Comparison of ENCODE assay signal across 39 cellular contexts in genomic region chr15:79472446-79472845, GRCh38.
"Had no signal": no experiment of that assay in that cellular context is flagged by ENCODE, and none has a peak within 500 bp of the region (broad histone marks: within the 10 kb centered on the region; RNA-seq: fewer than 3 reads in every experiment).

No MANE protein-coding gene starts in this region.

- H3K9me3 Mint-ChIP-seq: activated naive CD4-positive, alpha-beta T cell treated with anti-CD3 and anti-CD28 coated beads for 36 hours; activated naive CD4-positive, alpha-beta T cell treated with anti-CD3 and anti-CD28 coated beads, Interleukin-2, amount 10 ng/mL, durations not matched to agents 7 days and 5 days; activated naive CD4-positive, alpha-beta T cell treated with anti-CD3 and anti-CD28 coated beads, Interleukin-2, amount 50 U/mL, for 24 hours; activated naive CD4-positive, alpha-beta T cell treated with anti-CD3 and anti-CD28 coated beads, Interleukin-2, amount 50 U/mL, for 72 hours; activated naive CD8-positive, alpha-beta T cell treated with anti-CD3 and anti-CD28 coated beads for 36 hours; activated naive CD8-positive, alpha-beta T cell treated with anti-CD3 and anti-CD28 coated beads, Interleukin-2, amount 10 ng/mL, durations not matched to agents 7 days and 5 days; activated naive CD8-positive, alpha-beta T cell treated with anti-CD3 and anti-CD28 coated beads, Interleukin-2, amount 50 U/mL, for 24 hours; activated T-cell treated with anti-CD3 and anti-CD28 coated beads, Interleukin-2, amount 50 U/mL, for 24 hours; activated T-cell treated with anti-CD3 and anti-CD28 coated beads, Interleukin-2, amount 50 U/mL, for 4 hours; activated T-cell treated with anti-CD3 and anti-CD28 coated beads, Interleukin-2, amount 50 U/mL, for 72 hours; activated T-helper 1 cell treated with anti-CD3 and anti-CD28 coated beads, Interleukin-12 subunit alpha, Interleukin-12 subunit beta, Interleukin-2, Interleukin-4 antibody, amounts not matched to agents 30 ng/mL and 10 ng/mL and 1 ng/mL, durations not matched to agents 14 hours and 24 hours and 36 hours; activated T-helper 17 cell treated with anti-CD3 and anti-CD28 coated beads, Interleukin-2, amount 50 U/mL, for 72 hours; activated T-helper 2 cell treated with anti-CD3 and anti-CD28 coated beads, Interferon-gamma antibody, Interleukin-2, Interleukin-4, amounts not matched to agents 10 μg/mL and 5 μg/mL and 100 μg/mL, durations not matched to agents 14 hours and 24 hours and 36 hours; brain; central memory CD8-positive, alpha-beta T cell had no signal

- H3K9me3 ChIP-seq: adrenal gland, ascending aorta, breast epithelium had no signal

- H3K4me1 ChIP-seq: ascending aorta, body of pancreas, breast epithelium had no signal

- ATAC-seq: activated naive CD4-positive, alpha-beta T cell treated with anti-CD3 and anti-CD28 coated beads, Interleukin-2, amount 50 U/mL, for 72 hours; activated naive CD8-positive, alpha-beta T cell treated with anti-CD3 and anti-CD28 coated beads, Interleukin-2, amount 50 U/mL, for 24 hours; activated T-cell treated with anti-CD3 and anti-CD28 coated beads, Interleukin-2, amount 50 U/mL, for 4 hours; activated T-cell treated with anti-CD3 and anti-CD28 coated beads, Interleukin-2, amount 50 U/mL, for 72 hours; activated T-helper 17 cell treated with anti-CD3 and anti-CD28 coated beads, Interleukin-2, amount 50 U/mL, for 72 hours; body of pancreas had no signal

- H3K4me1 Mint-ChIP-seq: activated T-helper 17 cell treated with anti-CD3 and anti-CD28 coated beads, Interleukin-2, amount 50 U/mL, for 72 hours; brain; central memory CD8-positive, alpha-beta T cell had no signal

- H3K27ac ChIP-seq: adrenal gland, ascending aorta, body of pancreas, brain microvascular endothelial cell, breast epithelium, cardiac muscle cell had no signal

- DNase-seq: activated effector memory CD4-positive, alpha-beta T cell treated with anti-CD3 and anti-CD28 coated beads, Interleukin-2, amount 50 U/mL, for 16 hours; activated effector memory CD4-positive, alpha-beta T cell treated with Interleukin-2 at 50 U/mL for 16 hours; activated gamma-delta T cell; activated gamma-delta T cell treated with Interleukin-2 at 50 U/mL for 16 hours; activated naive CD4-positive, alpha-beta T cell; activated naive CD4-positive, alpha-beta T cell treated with anti-CD3 and anti-CD28 coated beads for 36 hours; activated naive CD4-positive, alpha-beta T cell treated with anti-CD3 and anti-CD28 coated beads, Interleukin-2, amount 10 ng/mL, durations not matched to agents 7 days and 5 days; activated naive CD4-positive, alpha-beta T cell treated with anti-CD3 and anti-CD28 coated beads, Interleukin-2, amount 50 U/mL, for 16 hours; activated naive CD4-positive, alpha-beta T cell treated with Interleukin-2 at 50 U/mL for 16 hours; activated naive CD8-positive, alpha-beta T cell treated with anti-CD3 and anti-CD28 coated beads for 36 hours; activated naive CD8-positive, alpha-beta T cell treated with anti-CD3 and anti-CD28 coated beads, Interleukin-2, amount 10 ng/mL, durations not matched to agents 7 days and 5 days; activated naive CD8-positive, alpha-beta T cell treated with anti-CD3 and anti-CD28 coated beads, Interleukin-2, amount 50 U/mL, for 24 hours; activated T-cell treated with anti-CD3 and anti-CD28 coated beads, Interleukin-2, amount 50 U/mL, for 1 hour; activated T-cell treated with anti-CD3 and anti-CD28 coated beads, Interleukin-2, amount 50 U/mL, for 24 hours; activated T-cell treated with anti-CD3 and anti-CD28 coated beads, Interleukin-2, amount 50 U/mL, for 4 hours; activated T-cell treated with anti-CD3 and anti-CD28 coated beads, Interleukin-2, amount 50 U/mL, for 48 hours; activated T-cell treated with anti-CD3 and anti-CD28 coated beads, Interleukin-2, amount 50 U/mL, for 72 hours; adrenal gland; amniotic stem cell; amygdala; anterior cingulate cortex; aorta; body of pancreas; brain microvascular endothelial cell; caudate nucleus; central memory CD4-positive, alpha-beta T cell; cerebellar nuclear complex had no signal

- H3K36me3 Mint-ChIP-seq: activated naive CD4-positive, alpha-beta T cell treated with anti-CD3 and anti-CD28 coated beads, Interleukin-2, amount 10 ng/mL, durations not matched to agents 7 days and 5 days; activated naive CD4-positive, alpha-beta T cell treated with anti-CD3 and anti-CD28 coated beads, Interleukin-2, amount 50 U/mL, for 24 hours; activated naive CD4-positive, alpha-beta T cell treated with anti-CD3 and anti-CD28 coated beads, Interleukin-2, amount 50 U/mL, for 72 hours; activated naive CD8-positive, alpha-beta T cell treated with anti-CD3 and anti-CD28 coated beads, Interleukin-2, amount 10 ng/mL, durations not matched to agents 7 days and 5 days; brain had no signal

- H3K36me3 ChIP-seq: adrenal gland, ascending aorta, brain microvascular endothelial cell, breast epithelium, cardiac muscle cell had no signal

- H3K27me3 ChIP-seq: adrenal gland, ascending aorta, body of pancreas, brain microvascular endothelial cell, breast epithelium, cardiac muscle cell had no signal

- H3K27me3 Mint-ChIP-seq: activated naive CD4-positive, alpha-beta T cell treated with anti-CD3 and anti-CD28 coated beads, Interleukin-2, amount 10 ng/mL, durations not matched to agents 7 days and 5 days; activated naive CD4-positive, alpha-beta T cell treated with anti-CD3 and anti-CD28 coated beads, Interleukin-2, amount 50 U/mL, for 24 hours; activated naive CD8-positive, alpha-beta T cell; activated naive CD8-positive, alpha-beta T cell treated with anti-CD3 and anti-CD28 coated beads for 36 hours; activated naive CD8-positive, alpha-beta T cell treated with anti-CD3 and anti-CD28 coated beads, Interleukin-2, amount 10 ng/mL, durations not matched to agents 7 days and 5 days; activated T-cell treated with anti-CD3 and anti-CD28 coated beads, Interleukin-2, amount 50 U/mL, for 24 hours; activated T-helper 17 cell treated with anti-CD3 and anti-CD28 coated beads, Interleukin-2, amount 50 U/mL, for 72 hours; central memory CD8-positive, alpha-beta T cell had no signal

- FAIRE-seq: bronchial epithelial cell had no signal

- H3K4me3 Mint-ChIP-seq: activated naive CD4-positive, alpha-beta T cell treated with anti-CD3 and anti-CD28 coated beads for 36 hours; activated naive CD4-positive, alpha-beta T cell treated with anti-CD3 and anti-CD28 coated beads, Interleukin-2, amount 10 ng/mL, durations not matched to agents 7 days and 5 days; activated naive CD4-positive, alpha-beta T cell treated with anti-CD3 and anti-CD28 coated beads, Interleukin-2, amount 50 U/mL, for 24 hours; activated naive CD8-positive, alpha-beta T cell; activated naive CD8-positive, alpha-beta T cell treated with anti-CD3 and anti-CD28 coated beads for 36 hours; activated naive CD8-positive, alpha-beta T cell treated with anti-CD3 and anti-CD28 coated beads, Interleukin-2, amount 10 ng/mL, durations not matched to agents 7 days and 5 days; activated naive CD8-positive, alpha-beta T cell treated with anti-CD3 and anti-CD28 coated beads, Interleukin-2, amount 50 U/mL, for 24 hours; activated T-cell treated with anti-CD3 and anti-CD28 coated beads, Interleukin-2, amount 50 U/mL, for 24 hours; activated T-cell treated with anti-CD3 and anti-CD28 coated beads, Interleukin-2, amount 50 U/mL, for 4 hours; activated T-cell treated with anti-CD3 and anti-CD28 coated beads, Interleukin-2, amount 50 U/mL, for 72 hours; activated T-helper 1 cell treated with anti-CD3 and anti-CD28 coated beads, Interleukin-12 subunit alpha, Interleukin-12 subunit beta, Interleukin-2, Interleukin-4 antibody, amounts not matched to agents 30 ng/mL and 10 ng/mL and 1 ng/mL, durations not matched to agents 14 hours and 24 hours and 36 hours; activated T-helper 17 cell treated with anti-CD3 and anti-CD28 coated beads, Interleukin-2, amount 50 U/mL, for 72 hours; brain; central memory CD8-positive, alpha-beta T cell had no signal

- H3K4me3 ChIP-seq: adrenal gland, ascending aorta, body of pancreas, breast epithelium, cardiac muscle cell had no signal

- H3K27ac Mint-ChIP-seq: activated naive CD4-positive, alpha-beta T cell treated with anti-CD3 and anti-CD28 coated beads for 36 hours; activated naive CD4-positive, alpha-beta T cell treated with anti-CD3 and anti-CD28 coated beads, Interleukin-2, amount 10 ng/mL, durations not matched to agents 7 days and 5 days; activated naive CD4-positive, alpha-beta T cell treated with anti-CD3 and anti-CD28 coated beads, Interleukin-2, amount 50 U/mL, for 24 hours; activated naive CD4-positive, alpha-beta T cell treated with anti-CD3 and anti-CD28 coated beads, Interleukin-2, amount 50 U/mL, for 72 hours; activated naive CD8-positive, alpha-beta T cell; activated naive CD8-positive, alpha-beta T cell treated with anti-CD3 and anti-CD28 coated beads for 36 hours; activated naive CD8-positive, alpha-beta T cell treated with anti-CD3 and anti-CD28 coated beads, Interleukin-2, amount 10 ng/mL, durations not matched to agents 7 days and 5 days; activated naive CD8-positive, alpha-beta T cell treated with anti-CD3 and anti-CD28 coated beads, Interleukin-2, amount 50 U/mL, for 24 hours; activated T-cell treated with anti-CD3 and anti-CD28 coated beads, Interleukin-2, amount 50 U/mL, for 24 hours; activated T-cell treated with anti-CD3 and anti-CD28 coated beads, Interleukin-2, amount 50 U/mL, for 72 hours; activated T-helper 1 cell treated with anti-CD3 and anti-CD28 coated beads, Interleukin-12 subunit alpha, Interleukin-12 subunit beta, Interleukin-2, Interleukin-4 antibody, amounts not matched to agents 30 ng/mL and 10 ng/mL and 1 ng/mL, durations not matched to agents 14 hours and 24 hours and 36 hours; activated T-helper 17 cell treated with anti-CD3 and anti-CD28 coated beads, Interleukin-2, amount 50 U/mL, for 72 hours; activated T-helper 2 cell treated with anti-CD3 and anti-CD28 coated beads, Interferon-gamma antibody, Interleukin-2, Interleukin-4, amounts not matched to agents 10 μg/mL and 5 μg/mL and 100 μg/mL, durations not matched to agents 14 hours and 24 hours and 36 hours; brain had no signal
